In the genomic region with DNA sequence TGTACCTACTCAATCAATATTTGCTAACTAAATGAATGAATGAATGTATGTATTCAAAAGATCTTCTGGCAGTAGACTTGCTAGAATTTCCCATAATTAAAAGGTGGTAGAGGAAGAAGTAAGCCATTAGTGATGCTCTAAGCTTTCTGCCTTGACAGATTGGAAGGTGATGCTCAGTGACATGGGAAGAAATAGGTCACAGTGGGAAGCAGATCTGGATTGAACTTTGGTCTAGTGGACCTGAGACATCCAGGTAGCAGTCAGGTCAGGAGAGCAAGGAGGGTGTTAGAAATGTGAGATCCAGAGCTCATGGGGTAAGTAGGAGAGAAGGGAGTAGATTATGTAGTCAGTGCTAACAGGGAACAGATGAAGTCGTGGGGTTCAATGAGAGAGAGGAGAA, we compare ENCODE assay signal across 30 cellular contexts.
"Had no signal": no experiment of that assay in that cellular context is flagged by ENCODE, and none has a peak within 500 bp of the region (broad histone marks: within the 10 kb centered on the region; RNA-seq: fewer than 3 reads in every experiment).

No MANE protein-coding gene starts in this region.

- DNase-seq: activated CD4-positive, alpha-beta memory T cell treated with anti-CD3 and anti-CD28 coated beads, Interleukin-2, amount 10 ng/mL, durations not matched to agents 7 days and 5 days; activated CD4-positive, alpha-beta T cell treated with anti-CD3 and anti-CD28 coated beads for 36 hours; activated CD4-positive, alpha-beta T cell treated with anti-CD3 and anti-CD28 coated beads, Interleukin-2, amount 50 U/mL, for 1 hour; activated CD8-positive, alpha-beta memory T cell treated with anti-CD3 and anti-CD28 coated beads, Interleukin-2, amount 50 U/mL, for 4 hours; activated gamma-delta T cell treated with Interleukin-2 at 50 U/mL for 16 hours; activated naive CD4-positive, alpha-beta T cell treated with anti-CD3 and anti-CD28 coated beads, Interleukin-2, amount 10 ng/mL, durations not matched to agents 7 days and 5 days; activated naive CD8-positive, alpha-beta T cell treated with anti-CD3 and anti-CD28 coated beads, Interleukin-2, amount 10 ng/mL, durations not matched to agents 7 days and 5 days; activated T-cell treated with anti-CD3 and anti-CD28 coated beads, Interleukin-2, amount 50 U/mL, for 72 hours; adrenal gland; aorta; caudate nucleus; MG63; MV-4-11; NCI-H1092 treated with DMSO at 0.1 percent for 48 hours; NCI-H1417 treated with DMSO at 0.1 percent for 48 hours; NCI-H1694; NCI-H2029; NCI-H345; NCI-H510A treated with DMSO at 0.1 percent for 48 hours; NCI-H69; NK-92 treated with Interleukin-12 subunit alpha and Interleukin-12 subunit beta, amount 100 ng/mL, for 24 hours; Peyer's patch; Right ventricle myocardium superior; SJCRH30; SK-N-SH; T-helper 1 cell; WERI-Rb-1 had no signal

- H3K4me3 Mint-ChIP-seq: activated CD4-positive, alpha-beta memory T cell treated with anti-CD3 and anti-CD28 coated beads, Interleukin-2, amount 10 ng/mL, durations not matched to agents 7 days and 5 days; activated CD4-positive, alpha-beta T cell treated with anti-CD3 and anti-CD28 coated beads for 36 hours; activated naive CD4-positive, alpha-beta T cell treated with anti-CD3 and anti-CD28 coated beads, Interleukin-2, amount 10 ng/mL, durations not matched to agents 7 days and 5 days; activated naive CD8-positive, alpha-beta T cell treated with anti-CD3 and anti-CD28 coated beads, Interleukin-2, amount 10 ng/mL, durations not matched to agents 7 days and 5 days; activated T-cell treated with anti-CD3 and anti-CD28 coated beads, Interleukin-2, amount 50 U/mL, for 72 hours had no signal

- H3K4me2 ChIP-seq: SK-N-SH had no signal

- H3K4me3 ChIP-seq: adrenal gland, breast epithelium, MG63, Peyer's patch, SJCRH30 had no signal

- H3K9me3 Mint-ChIP-seq: activated CD4-positive, alpha-beta memory T cell treated with anti-CD3 and anti-CD28 coated beads, Interleukin-2, amount 10 ng/mL, durations not matched to agents 7 days and 5 days; activated naive CD4-positive, alpha-beta T cell treated with anti-CD3 and anti-CD28 coated beads, Interleukin-2, amount 10 ng/mL, durations not matched to agents 7 days and 5 days; activated naive CD8-positive, alpha-beta T cell treated with anti-CD3 and anti-CD28 coated beads, Interleukin-2, amount 10 ng/mL, durations not matched to agents 7 days and 5 days; activated T-cell treated with anti-CD3 and anti-CD28 coated beads, Interleukin-2, amount 50 U/mL, for 72 hours; activated T-helper 2 cell treated with anti-CD3 and anti-CD28 coated beads, Interferon-gamma antibody, Interleukin-2, Interleukin-4, amounts not matched to agents 10 μg/mL and 5 μg/mL and 100 μg/mL, durations not matched to agents 14 hours and 24 hours and 36 hours had no signal

- H3K9ac ChIP-seq: SK-N-SH had no signal

- ATAC-seq: activated CD4-positive, alpha-beta T cell treated with anti-CD3 and anti-CD28 coated beads for 36 hours; activated T-cell treated with anti-CD3 and anti-CD28 coated beads, Interleukin-2, amount 50 U/mL, for 72 hours had no signal

- H3K36me3 Mint-ChIP-seq: activated naive CD4-positive, alpha-beta T cell treated with anti-CD3 and anti-CD28 coated beads, Interleukin-2, amount 10 ng/mL, durations not matched to agents 7 days and 5 days; activated naive CD8-positive, alpha-beta T cell treated with anti-CD3 and anti-CD28 coated beads, Interleukin-2, amount 10 ng/mL, durations not matched to agents 7 days and 5 days had no signal

- H3K27me3 ChIP-seq: adrenal gland, breast epithelium, MG63, Peyer's patch had no signal

- H3K27ac ChIP-seq: adrenal gland, breast epithelium, RWPE1, SJCRH30, WERI-Rb-1 had no signal

- H3K27ac Mint-ChIP-seq: activated CD4-positive, alpha-beta memory T cell treated with anti-CD3 and anti-CD28 coated beads, Interleukin-2, amount 10 ng/mL, durations not matched to agents 7 days and 5 days; activated CD4-positive, alpha-beta T cell treated with anti-CD3 and anti-CD28 coated beads for 36 hours; activated naive CD4-positive, alpha-beta T cell treated with anti-CD3 and anti-CD28 coated beads, Interleukin-2, amount 10 ng/mL, durations not matched to agents 7 days and 5 days; activated naive CD8-positive, alpha-beta T cell treated with anti-CD3 and anti-CD28 coated beads, Interleukin-2, amount 10 ng/mL, durations not matched to agents 7 days and 5 days; activated T-cell treated with anti-CD3 and anti-CD28 coated beads, Interleukin-2, amount 50 U/mL, for 72 hours; activated T-helper 2 cell treated with anti-CD3 and anti-CD28 coated beads, Interferon-gamma antibody, Interleukin-2, Interleukin-4, amounts not matched to agents 10 μg/mL and 5 μg/mL and 100 μg/mL, durations not matched to agents 14 hours and 24 hours and 36 hours had no signal

- H3K4me1 ChIP-seq: SJCRH30 had no signal
